Comparison of ENCODE assay signal across 13 cellular contexts in genomic region chr1:37020653-37021277, GRCh38. TPM values are rescaled to one million over a fixed set of nuclear protein-coding genes. Genes with fewer than 3 reads are reported as not detected.
DNase-seq lines count a peak whose midpoint lies in the region; ATAC-seq, FAIRE-seq and TF ChIP-seq lines count a peak whose summit lies in the region.
"Had no signal": no experiment of that assay in that cellular context is flagged by ENCODE, and none has a peak within 500 bp of the region (broad histone marks: within the 10 kb centered on the region; RNA-seq: fewer than 3 reads in every experiment).

No MANE protein-coding gene starts in this region.

- no peak overlapping the region for H2BK120ac ChIP-seq in H1 (replicated peaks; ENCODE audit: low read depth, low read length)

- no peak overlapping the region for H3K18ac ChIP-seq in H1 (ENCODE audit: extremely low read depth, low read length)

- no peak overlapping the region for H2BK5ac ChIP-seq in H1 (ENCODE audit: low read depth, low read length)

- FAIRE-seq in HepG2 (lab: Jason Lieb, UNC) (no peak), H1 (lab: Jason Lieb, UNC) (peak; percentile 71)
- FAIRE-seq: GM18507 had no signal

- no TSS peak for BruUV-seq in HepG2 (replicated peaks; lab: Mats Ljungman, UMichigan)

- H2AK5ac ChIP-seq in H1 (ENCODE audit: low read depth, low read length): no peak overlapping the region

- in situ Hi-C loops in HepG2 (cut with HindIII; ENCODE audit: extremely low pct_ligation_motif_present, low pct_unique_long_range_greater_than_20kb): no loop called here

- ATAC-seq in HepG2 (no peak), right lobe of liver (no peak), upper lobe of right lung (peak; percentile 31), Right ventricle myocardium inferior (no peak)
- ATAC-seq: heart left ventricle had no signal

- H2AFZ ChIP-seq in HepG2 (ENCODE audit: low read length): no peak overlapping the region
- no peak overlapping the region for H2AFZ ChIP-seq in H1 (ENCODE audit: low read length)

- H4K8ac ChIP-seq in H1 (ENCODE audit: extremely low read depth, insufficient read depth, low read length): no peak overlapping the region

- intact Hi-C loops in HepG2 (cut with micrococcal nuclease; ENCODE audit: unreplicated experiment): no loop called here
- intact Hi-C loops in right lobe of liver (cut with DNase I): no loop called here
- intact Hi-C loops in upper lobe of right lung (cut with DNase I): no loop called here
- intact Hi-C loops in prostate gland (cut with DNase I): no loop called here
- intact Hi-C loops in Right ventricle myocardium inferior (cut with DNase I): no loop called here

- no peak overlapping the region for H2BK12ac ChIP-seq in H1 (ENCODE audit: low read depth, low read length)

- no peak overlapping the region for H3K9ac ChIP-seq in HepG2 (ENCODE audit: insufficient read depth, low read depth, low read length)
- H3K9ac ChIP-seq in H1 (replicated peaks in 1 of 4; ENCODE audit: extremely low read depth in 1 of 4, low read depth in 3 of 4, low read length in 3 of 4): no peak overlapping the region

- no peaks in the 10 kb centered on the region for H3K9me3 ChIP-seq in HepG2 (ENCODE audit: low read length)
- no peaks in the 10 kb centered on the region for H3K9me3 ChIP-seq in right lobe of liver
- no peaks in the 10 kb centered on the region for H3K9me3 ChIP-seq in H1 (ENCODE audit: insufficient read depth in 2 of 2, low read depth in 1 of 2, low read length in 1 of 2)
- H3K9me3 ChIP-seq in upper lobe of right lung: no peaks in the 10 kb centered on the region
- H3K9me3 ChIP-seq in prostate gland: no peaks in the 10 kb centered on the region
- H3K9me3 ChIP-seq: heart left ventricle had no signal

- H4K20me1 ChIP-seq in HepG2 (ENCODE audit: insufficient read depth, low read length) (no peaks in the 10 kb centered on the region), H1 (replicated peaks in 1 of 2; ENCODE audit: control insufficient read depth in 1 of 2, insufficient read depth in 2 of 2, low read length in 2 of 2) (no peaks in the 10 kb centered on the region)

- H3K56ac ChIP-seq in H1 (replicated peaks; ENCODE audit: insufficient read length, low read depth, low read length): no peak overlapping the region

- no peak overlapping the region for H3K4ac ChIP-seq in H1 (replicated peaks; ENCODE audit: insufficient read length, low read depth, low read length)

- no peak overlapping the region for H4K91ac ChIP-seq in H1 (replicated peaks; ENCODE audit: insufficient read length, low read length)

- no peak overlapping the region for H3K4me3 ChIP-seq in HepG2 (replicated peaks in 1 of 3; ENCODE audit: insufficient read depth in 1 of 3, low read depth in 2 of 3, low read length in 3 of 3)
- no peak overlapping the region for H3K4me3 ChIP-seq in right lobe of liver
- H3K4me3 ChIP-seq in H1 (ENCODE audit: extremely low read depth in 1 of 4, insufficient read depth in 2 of 4, low read depth in 3 of 4, low read length in 4 of 4): no peak overlapping the region
- H3K4me3 ChIP-seq in upper lobe of right lung: no peak overlapping the region
- no peak overlapping the region for H3K4me3 ChIP-seq in prostate gland
- H3K4me3 ChIP-seq: heart left ventricle had no signal

- no peak overlapping the region for H2BK20ac ChIP-seq in H1 (ENCODE audit: low read length)

- TF ChIP-seq CTCF in HepG2 (CRISPR knock-in tag; IDR thresholded peaks at IDR 0.05) (peak; percentile 14; the same call in 1 of the 2 replicates), right lobe of liver (IDR thresholded peaks at IDR 0.05) (no peak), H1 (IDR thresholded peaks at IDR 0.05; ENCODE audit: control extremely low read depth in 1 of 3, insufficient read depth in 1 of 3, low read depth in 1 of 3, low read length in 3 of 3) (peak; percentile 35 to 52 (median 52)), upper lobe of right lung (IDR thresholded peaks at IDR 0.05) (no peak), prostate gland (IDR thresholded peaks at IDR 0.05) (no peak)

- H3K4me2 ChIP-seq in HepG2 (ENCODE audit: low read depth, low read length) (no peak overlapping the region), H1 (ENCODE audit: insufficient read depth in 1 of 2, low read depth in 2 of 2, low read length in 2 of 2) (no peak overlapping the region)

- DNase-seq in HepG2 (ENCODE audit: low spot score): peak; percentile 5
- no peak for DNase-seq in right lobe of liver
- peak; percentile 11 for DNase-seq in NCI-H460 (ENCODE audit: extremely low read depth, low read depth)
- peak in 1 of 2 experiments; percentile 89 for DNase-seq in H1 (ENCODE audit: low read depth in 1 of 2, low spot score in 2 of 2)
- DNase-seq in upper lobe of right lung: no peak
- DNase-seq in prostate gland (ENCODE audit: low spot score): no peak
- no peak for DNase-seq in Right ventricle myocardium inferior (ENCODE audit: missing footprints)
- no peak for DNase-seq in NCI-H2196 treated with DMSO at 0.1 percent for 48 hours (lab: John Stamatoyannopoulos, UW; ENCODE audit: unreplicated experiment)
- DNase-seq: effector CD4-positive, alpha-beta T cell; heart left ventricle; MV-4-11 had no signal

- TF ChIP-seq POLR2A in HepG2 (IDR thresholded peaks at IDR 0.05; ENCODE audit: insufficient read depth in 1 of 2, low read depth in 2 of 2, low read length in 2 of 2) (no peak), right lobe of liver (IDR thresholded peaks at IDR 0.05) (no peak), H1 (IDR thresholded peaks at IDR 0.05; ENCODE audit: control extremely low read depth in 1 of 2, low read depth in 2 of 2, low read length in 2 of 2) (no peak), prostate gland (IDR thresholded peaks at IDR 0.05) (no peak)

- POLR2A ChIA-PET in HepG2 (lab: Yijun Ruan, JAX) (no interaction called here), H1 (lab: Charles Lee; ENCODE audit: partially characterized antibody) (no interaction called here)

- H3K79me1 ChIP-seq in H1 (ENCODE audit: low read depth, low read length): no peaks in the 10 kb centered on the region

- no peak overlapping the region for H3K14ac ChIP-seq in H1 (ENCODE audit: insufficient read length)

- CTCF ChIA-PET in HepG2 (lab: Yijun Ruan, JAX; ENCODE audit: low intra/inter-chr PET ratio, low total read pairs) (no interaction called here), H1 (lab: Charles Lee; ENCODE audit: partially characterized antibody) (interaction anchor here (1.3 to 2.1 kb wide), 2 partner anchors 15 to 17 kb away, joined by 5 to 11 read pairs; partner anchors contain the start of gene GRIK3)

- 10% methylated on average over 8 of the region's 8 CpGs for WGBS in HepG2 (ENCODE audit: low lambda C conversion rate)
- 10% methylated on average over 8 of the region's 8 CpGs for WGBS in right lobe of liver (ENCODE audit: insufficient coverage, low coverage, low lambda C conversion rate, missing lambda C conversion rate)
- 5% methylated on average over 7 of the region's 8 CpGs; no CpG with 5 or more reads in 1 of the 2 experiments for WGBS in H1 (ENCODE audit: extremely low coverage in 1 of 2, insufficient coverage in 1 of 2, insufficient read length in 1 of 2, insufficient replicate concordance in 2 of 2, low coverage in 1 of 2, low lambda C conversion rate in 2 of 2, missing lambda C conversion rate in 1 of 2), 2 experiments
- WGBS in prostate gland: 5% methylated on average over 8 of the region's 8 CpGs

- H3K79me2 ChIP-seq in HepG2 (ENCODE audit: insufficient read depth, low read length) (no peaks in the 10 kb centered on the region), H1 (ENCODE audit: control insufficient read depth in 1 of 2, insufficient read depth in 2 of 2, low read length in 2 of 2) (no peaks in the 10 kb centered on the region)

- TF ChIP-seq RAD21 in HepG2 (CRISPR knock-in tag; IDR thresholded peaks at IDR 0.05) (no peak), H1 (IDR thresholded peaks at IDR 0.05 in 1 of 2, conservative IDR thresholded peaks at IDR 0.05 in 1 of 2; ENCODE audit: low read depth in 2 of 2, low read length in 2 of 2) (peak; percentile 42 to 53)

- no peaks in the 10 kb centered on the region for H3K27me3 ChIP-seq in HepG2 (ENCODE audit: control insufficient read depth in 1 of 2, insufficient read depth in 2 of 2, low read length in 2 of 2)
- no peaks in the 10 kb centered on the region for H3K27me3 ChIP-seq in right lobe of liver
- no peaks in the 10 kb centered on the region for H3K27me3 ChIP-seq in H1 (replicated peaks in 1 of 4; ENCODE audit: control insufficient read depth in 3 of 4, extremely low read depth in 1 of 4, insufficient read depth in 3 of 4, low read length in 3 of 4)
- H3K27me3 ChIP-seq in upper lobe of right lung: peaks cover 8% of the 10 kb centered on the region
- H3K27me3 ChIP-seq in prostate gland (replicated peaks; ENCODE audit: insufficient read depth): peaks cover 5% of the 10 kb centered on the region

- no peaks in the 10 kb centered on the region for H3K36me3 ChIP-seq in HepG2 (replicated peaks in 1 of 2; ENCODE audit: control insufficient read depth in 1 of 2, insufficient read depth in 2 of 2, low read length in 2 of 2)
- H3K36me3 ChIP-seq in right lobe of liver: no peaks in the 10 kb centered on the region
- no peaks in the 10 kb centered on the region for H3K36me3 ChIP-seq in H1 (ENCODE audit: control insufficient read depth in 2 of 4, insufficient read depth in 4 of 4, low read length in 3 of 4)
- H3K36me3 ChIP-seq in upper lobe of right lung: no peaks in the 10 kb centered on the region
- H3K36me3 ChIP-seq in prostate gland: no peaks in the 10 kb centered on the region
- H3K36me3 ChIP-seq: heart left ventricle had no signal

- TF ChIP-seq EP300 in HepG2 (IDR thresholded peaks at IDR 0.05; ENCODE audit: low read depth in 2 of 2, low read length in 2 of 2) (no peak), HepG2 (CRISPR knock-in tag; IDR thresholded peaks at IDR 0.05; ENCODE audit: borderline replicate concordance) (no peak), H1 (IDR thresholded peaks at IDR 0.05; ENCODE audit: borderline replicate concordance in 1 of 2, low read depth in 2 of 2, low read length in 2 of 2) (no peak)

- H3K4me1 ChIP-seq in HepG2 (ENCODE audit: insufficient read depth, low read length): no peaks in the 10 kb centered on the region
- H3K4me1 ChIP-seq in right lobe of liver: no peaks in the 10 kb centered on the region
- no peaks in the 10 kb centered on the region for H3K4me1 ChIP-seq in H1 (replicated peaks in 1 of 4; ENCODE audit: control insufficient read depth in 3 of 4, insufficient read depth in 4 of 4, low read length in 3 of 4)
- H3K4me1 ChIP-seq in upper lobe of right lung: no peaks in the 10 kb centered on the region
- H3K4me1 ChIP-seq in prostate gland (replicated peaks): no peaks in the 10 kb centered on the region

- no peak overlapping the region for H2BK15ac ChIP-seq in H1 (ENCODE audit: low read length)

- no peak overlapping the region for H4K5ac ChIP-seq in H1 (ENCODE audit: insufficient read length, low read depth, low read length)

- H3K23me2 ChIP-seq in H1 (ENCODE audit: low read depth, low read length): no peaks in the 10 kb centered on the region

- H3K27ac ChIP-seq in HepG2 (ENCODE audit: extremely low read length, insufficient read depth, low read length) (no peak overlapping the region), right lobe of liver (no peak overlapping the region), H1 (ENCODE audit: low read depth, low read length) (no peak overlapping the region), upper lobe of right lung (no peak overlapping the region), prostate gland (no peak overlapping the region)
- H3K27ac ChIP-seq: heart left ventricle had no signal

- H3K23ac ChIP-seq in H1 (ENCODE audit: insufficient read length): no peak overlapping the region

RNA-seq across cellular contexts. Expression of gene GRIK3, which starts 13.6 kb away (rescaled TPM):
- not detected in 2 replicates for total RNA-seq in HepG2 (2016; rRNA removed; fragmentation: Illumina TruSeq; extraction: Trizol)
- not detected in 2 replicates for total RNA-seq in HepG2 (2016; cell fraction: cytosol; rRNA removed; fragmentation: Illumina TruSeq; extraction: Trizol; ENCODE audit: low read depth)
- not detected in 2 replicates for total RNA-seq in HepG2 (2016; cell fraction: insoluble cytoplasmic fraction; rRNA removed; fragmentation: Illumina TruSeq; extraction: Trizol)
- not detected in 2 replicates for total RNA-seq in HepG2 (2016; cell fraction: membrane; rRNA removed; fragmentation: Illumina TruSeq; extraction: Trizol)
- total RNA-seq in HepG2 (2016; cell fraction: nucleus; rRNA removed; fragmentation: Illumina TruSeq; extraction: Trizol): not detected in 2 replicates
- polyA plus RNA-seq in HepG2 (2011; rRNA removed): not detected in 2 replicates
- not detected in 2 replicates for polyA plus RNA-seq in HepG2 (2011; cell fraction: cytosol; rRNA removed)
- not detected in 2 replicates for polyA plus RNA-seq in HepG2 (2011; cell fraction: nucleus; rRNA removed)
- not detected in 2 replicates for polyA plus RNA-seq in HepG2 (2012)
- not detected in 2 replicates for polyA plus RNA-seq in HepG2 (2016; cell fraction: cytosol; fragmentation: Illumina TruSeq; extraction: Trizol; ENCODE audit: low read depth)
- polyA plus RNA-seq in HepG2 (2016; cell fraction: insoluble cytoplasmic fraction; fragmentation: Illumina TruSeq; extraction: Trizol; ENCODE audit: low read depth): not detected in 2 replicates
- polyA plus RNA-seq in HepG2 (2016; cell fraction: membrane; fragmentation: Illumina TruSeq; extraction: Trizol; ENCODE audit: low read depth): not detected in 2 replicates
- not detected in 2 replicates for polyA plus RNA-seq in HepG2 (2016; cell fraction: nucleus; fragmentation: Illumina TruSeq; extraction: Trizol; ENCODE audit: insufficient read depth, low read depth)
- polyA minus RNA-seq in HepG2 (2011; rRNA and poly(A)+ RNA removed; ENCODE audit: low replicate concordance): not detected in 2 replicates
- polyA minus RNA-seq in HepG2 (2011; cell fraction: cytosol; rRNA and poly(A)+ RNA removed): not detected in 2 replicates
- not detected in 2 replicates for polyA minus RNA-seq in HepG2 (2011; cell fraction: nucleus; rRNA and poly(A)+ RNA removed)
- under 1 TPM in 1 of 6 experiments, not detected in 5; 0.07 TPM for total RNA-seq in right lobe of liver
- total RNA-seq in NCI-H460 (2014; rRNA removed; shearing (Covaris generic)): not detected in 2 replicates
- polyA plus RNA-seq in NCI-H460 (2014; cell fraction: nucleus; rRNA removed): not detected in 2 replicates
- total RNA-seq in H1 (2021; fragmentation: NEBNext Ultra II Directional; extraction: Animal tissue kit (Norgen Biotek cat#: 25700)): 3.4 and 3.7 TPM in 2 replicates
- 2.1 and 2.5 TPM in 2 replicates for polyA plus RNA-seq in H1 (2011; rRNA removed)
- 1.9 TPM for polyA plus RNA-seq in H1 (2011; cell fraction: cytosol; rRNA removed)
- polyA plus RNA-seq in H1 (2011; cell fraction: nucleus; rRNA removed): 3.8 TPM
- polyA plus RNA-seq in H1 (2012, experiment 1 of 2): 1.5 to 1.9 TPM (median 1.8 TPM) in 4 replicates
- polyA plus RNA-seq in H1 (2012, experiment 2 of 2): 0.63 TPM
- polyA plus RNA-seq in H1 (2013, experiment 1 of 2): 2.3 TPM
- polyA plus RNA-seq in H1 (2013, experiment 2 of 2): 2.1 TPM
- polyA minus RNA-seq in H1 (2011; rRNA and poly(A)+ RNA removed): 7.3 and 7.4 TPM in 2 replicates
- polyA minus RNA-seq in H1 (2011; cell fraction: cytosol; rRNA and poly(A)+ RNA removed): 1.8 TPM
- polyA minus RNA-seq in H1 (2011; cell fraction: nucleus; rRNA and poly(A)+ RNA removed): 2.9 TPM
- not detected for total RNA-seq in upper lobe of right lung
- 1 to 10 TPM in 1 of 2 donors, under 1 TPM in 1; 0.36 to 5.9 TPM for total RNA-seq in prostate gland
- 0.65 TPM for total RNA-seq in Right ventricle myocardium inferior
- polyA plus RNA-seq: CD14-positive monocyte had no signal

Comparison
In these comparisons a context has a peak if more than half of its experiments do, and no peak if none do; other contexts are left out.
1. DNase-seq: peak in HepG2 (single experiment) and NCI-H460 (single experiment); none in right lobe of liver (0 of 3), upper lobe of right lung (single experiment), prostate gland (single experiment), Right ventricle myocardium inferior (single experiment) and NCI-H2196 treated with DMSO at 0.1 percent for 48 hours (single experiment).
2. CTCF ChIP-seq: peak in HepG2 (single experiment) and H1 (3 of 3); none in right lobe of liver (0 of 4), upper lobe of right lung (single experiment) and prostate gland (0 of 4).
3. Of the 41 proteins assayed by ChIP-seq in both HepG2 and H1: peak only in HepG2: none; only in H1: RAD21, SIN3A and YY1; in both: CTCF; in neither: 37.